8 cellular contexts compared by ENCODE assay signal in the genomic region with DNA sequence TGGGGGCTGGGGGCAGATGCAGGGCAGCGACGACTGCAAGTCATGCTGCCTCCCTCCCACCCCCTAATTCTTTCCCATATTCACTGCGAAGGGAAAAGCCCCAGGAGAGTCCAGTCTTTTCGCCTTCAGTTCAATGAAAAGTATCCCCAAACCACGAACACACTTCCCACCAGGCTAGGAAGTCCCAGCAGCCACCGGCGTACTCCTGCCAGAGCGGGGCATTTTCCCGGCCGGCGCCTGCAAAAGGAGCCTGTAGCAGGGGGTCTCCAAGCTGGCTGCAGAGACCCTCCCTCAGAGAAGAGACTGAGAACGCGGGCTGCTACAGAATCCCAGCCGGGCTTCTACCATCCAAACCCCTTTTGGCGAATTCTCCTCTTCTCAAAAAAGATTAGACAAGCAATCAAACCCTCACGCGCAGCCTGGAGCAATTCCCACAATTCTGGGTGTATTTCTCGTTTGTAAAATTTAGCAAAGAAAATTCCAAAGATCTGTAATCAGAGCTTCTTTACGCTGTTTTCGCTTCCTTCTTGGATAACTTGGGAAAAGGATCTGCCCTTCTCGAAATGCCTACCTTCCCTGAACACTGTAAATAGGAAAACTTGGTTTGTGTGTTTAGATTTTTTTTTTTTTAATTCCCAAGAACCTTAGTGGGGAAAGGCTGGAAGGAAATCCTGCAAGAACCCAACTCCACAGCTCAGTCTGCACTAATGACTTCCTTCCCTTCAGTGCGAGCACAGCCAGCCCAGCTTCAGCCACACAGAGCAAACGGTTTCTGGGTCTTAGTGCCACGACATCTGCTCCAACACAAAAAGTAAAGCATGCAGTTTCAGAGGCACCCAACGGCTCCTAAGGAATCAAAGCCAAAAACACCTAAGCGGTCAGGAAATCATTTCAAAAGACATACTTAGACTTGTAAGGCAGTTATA.
DNase-seq lines count a peak whose midpoint lies in the region; ATAC-seq and TF ChIP-seq lines count a peak whose summit lies in the region.

No MANE protein-coding gene starts in this region.

- H3K27me3 ChIP-seq in endocrine pancreas (ENCODE audit: control insufficient read depth, insufficient read depth, low read length): no peaks in the 10 kb centered on the region

- H3K9ac ChIP-seq in endocrine pancreas (ENCODE audit: control insufficient read depth, insufficient read depth, low read length): peak overlapping the region; percentile 65

- no peak for TF ChIP-seq CTCF in AG04449 (IDR thresholded peaks at IDR 0.05; ENCODE audit: insufficient read depth, low read length, missing control alignments)
- no peak for TF ChIP-seq CTCF in WI38 (IDR thresholded peaks at IDR 0.05; ENCODE audit: low read depth, low read length)

- H3K4me3 ChIP-seq in AG04449 (ENCODE audit: low read depth, low read length) (peak overlapping the region; percentile 64), WI38 (ENCODE audit: low read depth, low read length) (peak overlapping the region; percentile 55), endocrine pancreas (ENCODE audit: control insufficient read depth, insufficient read depth, low read length) (peak overlapping the region; percentile 70)

- H3K9me3 ChIP-seq in endocrine pancreas (ENCODE audit: control insufficient read depth, low read length): no peaks in the 10 kb centered on the region

- ATAC-seq in left lobe of liver (peak; percentile 68), GM21447 (IDR thresholded peaks at IDR 0.05; ENCODE audit: unreplicated experiment) (no peak), HG03565 (IDR thresholded peaks at IDR 0.05; ENCODE audit: unreplicated experiment) (no peak)

- no peaks in the 10 kb centered on the region for H3K36me3 ChIP-seq in endocrine pancreas (ENCODE audit: control insufficient read depth, insufficient read depth, low read length)

- DNase-seq in AG04449 (ENCODE audit: low read depth, low spot score) (no peak), HK-2 (ENCODE audit: unreplicated experiment) (peak; percentile 52), left lobe of liver (ENCODE audit: low spot score) (peak; percentile 68)
- peak; percentile 30 for DNase-seq in stimulated activated CD4-positive, alpha-beta T cell treated with anti-CD3 and anti-CD28 coated beads, Interleukin-15, amount 100 ng/mL, for 24 hours

- POLR2A ChIA-PET in AG04449 (lab: Yijun Ruan, JAX): interaction anchor here (0.6 to 1.2 kb wide), 3 partner anchors 310 to 423 kb away, joined by 3 to 4 read pairs (median 3); partner anchors contain the start of gene XBP1

- H3K4me1 ChIP-seq in endocrine pancreas (ENCODE audit: control insufficient read depth, insufficient read depth, low read length): peaks cover 6% of the 10 kb centered on the region

- CTCF ChIA-PET in AG04449 (lab: Yijun Ruan, JAX): interaction anchor here (0.8 to 6.6 kb wide), 15 partner anchors 11 to 423 kb away, joined by 3 to 68 read pairs (median 3); no protein-coding TSS in a partner anchor
